ENCODE assay signal across 1 cellular context in the genomic region with DNA sequence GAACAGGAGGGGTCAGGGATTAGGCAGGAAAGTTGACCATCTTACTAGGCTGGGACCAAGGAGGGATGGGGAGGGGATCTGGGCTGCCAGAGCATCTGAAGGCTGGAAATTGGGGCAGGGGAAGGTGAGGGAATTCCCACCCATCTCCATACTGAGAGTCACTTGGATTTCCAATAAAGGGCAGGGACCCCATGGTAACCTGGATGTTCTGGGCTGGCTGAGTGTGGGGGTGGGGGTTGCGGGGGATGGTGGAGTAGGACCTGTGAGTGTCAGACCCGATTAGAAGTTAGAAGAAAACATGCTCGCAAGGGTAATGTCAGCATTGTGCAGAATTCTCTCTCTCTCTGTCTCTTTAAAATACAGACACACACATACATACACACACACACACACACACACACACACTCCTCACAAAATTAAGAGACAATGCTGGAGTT.
TF ChIP-seq lines count a peak whose summit lies in the region.

No MANE protein-coding gene starts in this region.

TF ChIP-seq in H1, 55 proteins besides CTCF, POLR2A, EP300 and RAD21:
- TF ChIP-seq RNF2 (IDR thresholded peaks at IDR 0.05; ENCODE audit: borderline replicate concordance, low read depth, low read length, missing control alignments, poor library complexity, severe bottlenecking) (no peak), BRCA1 (IDR thresholded peaks at IDR 0.05; ENCODE audit: low read depth, low read length) (no peak), RBBP5 (IDR thresholded peaks at IDR 0.05; ENCODE audit: borderline replicate concordance, low read depth, low read length) (no peak), CHD2 (IDR thresholded peaks at IDR 0.05; ENCODE audit: low read length) (no peak), BCL11A (IDR thresholded peaks at IDR 0.05; ENCODE audit: low read depth in 2 of 2, low read length in 2 of 2) (no peak), NANOG (IDR thresholded peaks at IDR 0.05; ENCODE audit: insufficient read depth, low read depth, low read length, poor library complexity, severe bottlenecking) (no peak), GABPA (IDR thresholded peaks at IDR 0.05; ENCODE audit: borderline replicate concordance, insufficient read depth, low read length) (no peak), POLR2AphosphoS5 (IDR thresholded peaks at IDR 0.05; ENCODE audit: low read depth, low read length) (no peak), KDM5A (IDR thresholded peaks at IDR 0.05; ENCODE audit: low read length) (no peak), TBP (IDR thresholded peaks at IDR 0.05; ENCODE audit: low read depth, low read length) (no peak), SP1 (IDR thresholded peaks at IDR 0.05; ENCODE audit: low read depth, low read length) (no peak), JUN (IDR thresholded peaks at IDR 0.05; ENCODE audit: low read depth, low read length) (no peak), TAF7 (optimal IDR thresholded peaks at IDR 0.05; ENCODE audit: borderline replicate concordance, low read depth, low read length) (no peak), ZNF274 (IDR thresholded peaks at IDR 0.05; ENCODE audit: borderline replicate concordance, extremely low read depth, low read length) (no peak), CBX8 (IDR thresholded peaks at IDR 0.05; ENCODE audit: borderline replicate concordance, low read depth, low read length) (no peak), E2F6 (IDR thresholded peaks at IDR 0.05) (no peak), CHD1 (IDR thresholded peaks at IDR 0.05; ENCODE audit: low read depth, low read length) (no peak), TAF1 (IDR thresholded peaks at IDR 0.05; ENCODE audit: low read depth, low read length) (no peak)
- TF ChIP-seq, protein P1, sequence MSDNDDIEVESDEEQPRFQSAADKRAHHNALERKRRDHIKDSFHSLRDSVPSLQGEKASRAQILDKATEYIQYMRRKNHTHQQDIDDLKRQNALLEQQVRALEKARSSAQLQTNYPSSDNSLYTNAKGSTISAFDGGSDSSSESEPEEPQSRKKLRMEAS (IDR thresholded peaks at IDR 0.05) = no peak
TF ChIP-seq in H1: peak in this region for 0.
